In genomic region chr1:204150702-204151561, GRCh38 we compare ENCODE assay signal across 8 cellular contexts. TPM values are rescaled to one million over a fixed set of nuclear protein-coding genes. Genes with fewer than 3 reads are reported as not detected.
A peak's percentile ranks its signal among the peaks of the same experiment; 100 is the strongest.
DNase-seq lines count a peak whose midpoint lies in the region; ATAC-seq and TF ChIP-seq lines count a peak whose summit lies in the region.

No MANE protein-coding gene starts in this region.

- ATAC-seq in GM19395 (IDR thresholded peaks at IDR 0.05; ENCODE audit: unreplicated experiment) (no peak), HG02885 (IDR thresholded peaks at IDR 0.05; ENCODE audit: poor library complexity, unreplicated experiment) (no peak)

- H3K4me1 ChIP-seq in suprapubic skin, result peaks cover 62% of the 10 kb centered on the region

- DNase-seq in NCI-H2227 (lab: John Stamatoyannopoulos, UW; ENCODE audit: unreplicated experiment) (peak; percentile 48), NCI-H2227 treated with DMSO at 0.1 percent for 48 hours (lab: John Stamatoyannopoulos, UW) (no peak), astrocyte of the spinal cord (ENCODE audit: low read depth, low spot score) (no peak), left kidney (ENCODE audit: low read depth, low spot score) (peak; percentile 74), suprapubic skin (ENCODE audit: low spot score in 2 of 2) (no peak), NCI-H1092 (lab: John Stamatoyannopoulos, UW) (no peak)

- TF ChIP-seq CTCF in astrocyte of the spinal cord (IDR thresholded peaks at IDR 0.05; ENCODE audit: low read depth, low read length), result no peak
- TF ChIP-seq CTCF in suprapubic skin (IDR thresholded peaks at IDR 0.05), result no peak

- peak overlapping the region; percentile 91 for H3K27ac ChIP-seq in suprapubic skin

- H3K27me3 ChIP-seq in suprapubic skin, result no peaks in the 10 kb centered on the region

- peaks cover 4% of the 10 kb centered on the region for H3K36me3 ChIP-seq in suprapubic skin

- no peak for TF ChIP-seq EP300 in suprapubic skin (IDR thresholded peaks at IDR 0.05)

- no peaks in the 10 kb centered on the region for H3K9me3 ChIP-seq in suprapubic skin

- TF ChIP-seq POLR2A in suprapubic skin (IDR thresholded peaks at IDR 0.05), result no peak

- in situ Hi-C loops in astrocyte of the spinal cord (cut with HindIII; ENCODE audit: low sequenced_read_pairs), result no loop called here

- WGBS in suprapubic skin, result 10% methylated on average over 20 of the region's 33 CpGs

- peak overlapping the region; percentile 54 for H3K4me3 ChIP-seq in astrocyte of the spinal cord (ENCODE audit: low read depth, low read length)
- H3K4me3 ChIP-seq in suprapubic skin, result peak overlapping the region; percentile 77

RNA-seq across cellular contexts. Expression of gene ETNK2, which starts 0.9 kb away (rescaled TPM):
- total RNA-seq in suprapubic skin, result 10 to 100 TPM; 25.5 to 47.7 (median 36.0) TPM

RNA-seq across cellular contexts. Expression of gene REN, which starts 15.2 kb away (rescaled TPM):
- under 1 TPM in 1 of 4 donors, not detected in 3; 0.44 TPM for total RNA-seq in suprapubic skin

RNA-seq across cellular contexts. Expression of gene KISS1, which starts 45.4 kb away (rescaled TPM):
- total RNA-seq in suprapubic skin, result not detected

Comparison
In these comparisons a context has a peak if more than half of its experiments do, and no peak if none do; other contexts are left out.
1. DNase-seq: peak in NCI-H2227 (single experiment) and left kidney (single experiment); none in NCI-H2227 treated with DMSO at 0.1 percent for 48 hours (single experiment), astrocyte of the spinal cord (single experiment), suprapubic skin (0 of 2) and NCI-H1092 (single experiment).